9 cellular contexts compared by ENCODE assay signal in the genomic region with DNA sequence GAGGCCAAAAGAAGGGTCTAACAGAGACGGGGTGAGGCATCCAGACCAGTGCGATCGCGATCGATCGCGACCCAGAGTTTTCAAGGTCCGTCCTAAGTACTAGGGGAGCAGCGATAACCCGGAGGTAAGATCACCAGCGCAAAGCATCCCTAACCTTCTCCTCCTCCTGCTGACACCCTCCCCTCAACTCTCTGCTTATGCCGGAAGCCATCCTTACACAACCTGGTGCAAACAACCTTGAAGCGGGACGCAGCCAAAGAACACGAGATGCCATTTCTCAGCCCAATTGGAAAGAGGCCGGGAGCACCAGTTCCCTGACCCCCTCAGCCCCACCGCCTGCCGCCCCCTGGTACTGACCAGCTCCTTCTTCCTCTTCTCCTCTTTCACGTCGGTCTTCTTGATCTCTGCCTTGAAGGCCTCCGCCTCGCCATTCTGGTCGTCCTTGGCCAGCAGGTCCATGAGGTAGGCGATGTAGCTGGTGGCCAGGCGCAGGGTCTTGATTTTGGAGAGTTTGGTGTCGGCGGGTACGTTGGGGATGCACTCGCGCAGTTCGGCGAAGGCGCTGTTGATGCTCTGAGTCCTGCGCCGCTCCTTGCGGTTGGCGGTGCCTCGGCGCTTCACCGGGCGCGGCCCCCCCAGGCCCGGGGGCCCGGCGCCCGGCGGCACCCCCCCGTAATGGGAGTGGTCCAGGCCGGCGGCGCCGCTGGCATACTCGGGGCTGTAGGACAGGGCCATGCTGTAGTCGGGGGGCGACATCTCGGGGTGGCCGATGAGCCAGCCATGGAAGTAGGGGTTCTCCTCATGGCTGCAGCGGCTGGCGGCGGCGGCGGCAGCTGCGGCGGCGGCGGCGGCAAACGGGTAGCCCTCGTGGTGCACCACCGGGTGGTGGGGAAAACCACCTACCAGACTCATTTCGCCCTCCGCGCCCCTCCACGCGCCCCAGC. TPM values are rescaled to one million over a fixed set of nuclear protein-coding genes. Genes with fewer than 3 reads are reported as not detected.
DNase-seq lines count a peak whose midpoint lies in the region; ATAC-seq and TF ChIP-seq lines count a peak whose summit lies in the region.
"Had no signal": no experiment of that assay in that cellular context is flagged by ENCODE, and none has a peak within 500 bp of the region (broad histone marks: within the 10 kb centered on the region; RNA-seq: fewer than 3 reads in every experiment).

No MANE protein-coding gene starts in this region.

- H3K27me3 Mint-ChIP-seq in WTC11 (ENCODE audit: low read depth) = peaks cover 99% of the 10 kb centered on the region
- peaks cover 80 to 92% of the 10 kb centered on the region in 2 donors for H3K27me3 Mint-ChIP-seq in stimulated activated naive B cell treated with anti-CD40 and anti-IgM and Interleukin-4, amounts not matched to agents 10 μg/mL and 1 μg/mL and 100 μg/mL, for 72 hours

- POLR2A ChIA-PET in WTC11 (lab: Charles Lee) = interaction anchor here (0.8 to 2.3 kb wide), 2 partner anchors 11 to 28 kb away, joined by 3 to 7 read pairs; no protein-coding TSS in a partner anchor

- peak; percentile 13 to 20 for DNase-seq in NCI-H2081 (lab: John Stamatoyannopoulos, UW)
- no peak for DNase-seq in NCI-H2081 treated with DMSO at 0.1 percent for 48 hours (lab: John Stamatoyannopoulos, UW)
- peak; percentile 49 for DNase-seq in WTC11 (ENCODE audit: low spot score)
- peak; percentile 62 for DNase-seq in left ventricle myocardium superior
- no peak for DNase-seq in stimulated activated naive B cell treated with anti-CD40 and anti-IgM and Interleukin-4, amounts not matched to agents 10 μg/mL and 1 μg/mL and 100 μg/mL, for 72 hours
- no peak for DNase-seq in DMS153 (lab: John Stamatoyannopoulos, UW)
- DNase-seq in NOMO-1 (lab: John Stamatoyannopoulos, UW; ENCODE audit: unreplicated experiment in 2 of 2) = no peak
- DNase-seq: NCI-H187 had no signal

- peaks cover 66% of the 10 kb centered on the region for H3K4me1 Mint-ChIP-seq in WTC11
- H3K4me1 Mint-ChIP-seq in stimulated activated naive B cell treated with anti-CD40 and anti-IgM and Interleukin-4, amounts not matched to agents 10 μg/mL and 1 μg/mL and 100 μg/mL, for 72 hours = peaks cover 5 to 26% of the 10 kb centered on the region in 2 donors

- ATAC-seq in WTC11 (peak; percentile 3), left ventricle myocardium superior (peak; percentile 22), HG03457 (IDR thresholded peaks at IDR 0.05; ENCODE audit: unreplicated experiment) (no peak)
- ATAC-seq in stimulated activated naive B cell treated with anti-CD40 and anti-IgM and Interleukin-4, amounts not matched to agents 10 μg/mL and 1 μg/mL and 100 μg/mL, for 72 hours (replicated peaks) = no peak

- H3K4me3 Mint-ChIP-seq in WTC11 = peak overlapping the region; percentile 76
- peak overlapping the region; percentile 53 to 65 for H3K4me3 Mint-ChIP-seq in stimulated activated naive B cell treated with anti-CD40 and anti-IgM and Interleukin-4, amounts not matched to agents 10 μg/mL and 1 μg/mL and 100 μg/mL, for 72 hours

- CTCF ChIA-PET in WTC11 (lab: Charles Lee) = interaction anchor here (1.0 to 2.1 kb wide), 4 partner anchors 10 to 224 kb away, joined by 3 to 8 read pairs (median 4); no protein-coding TSS in a partner anchor

- no peak for TF ChIP-seq CTCF in WTC11 (IDR thresholded peaks at IDR 0.05)

- no peaks in the 10 kb centered on the region for H3K9me3 Mint-ChIP-seq in WTC11
- H3K9me3 Mint-ChIP-seq in stimulated activated naive B cell treated with anti-CD40 and anti-IgM and Interleukin-4, amounts not matched to agents 10 μg/mL and 1 μg/mL and 100 μg/mL, for 72 hours = peaks cover 4 to 9% of the 10 kb centered on the region in 2 donors

- no peaks in the 10 kb centered on the region for H3K36me3 Mint-ChIP-seq in WTC11
- H3K36me3 Mint-ChIP-seq in stimulated activated naive B cell treated with anti-CD40 and anti-IgM and Interleukin-4, amounts not matched to agents 10 μg/mL and 1 μg/mL and 100 μg/mL, for 72 hours = peaks cover 14 to 25% of the 10 kb centered on the region in 2 donors

- no peak overlapping the region for H3K27ac Mint-ChIP-seq in WTC11
- H3K27ac Mint-ChIP-seq in stimulated activated naive B cell treated with anti-CD40 and anti-IgM and Interleukin-4, amounts not matched to agents 10 μg/mL and 1 μg/mL and 100 μg/mL, for 72 hours = peak overlapping the region; percentile 91

- intact Hi-C loops in left ventricle myocardium superior (cut with micrococcal nuclease) = no loop called here

TF ChIP-seq in WTC11, 78 proteins besides CTCF, POLR2A, EP300 and RAD21:
- TF ChIP-seq, protein P1, sequence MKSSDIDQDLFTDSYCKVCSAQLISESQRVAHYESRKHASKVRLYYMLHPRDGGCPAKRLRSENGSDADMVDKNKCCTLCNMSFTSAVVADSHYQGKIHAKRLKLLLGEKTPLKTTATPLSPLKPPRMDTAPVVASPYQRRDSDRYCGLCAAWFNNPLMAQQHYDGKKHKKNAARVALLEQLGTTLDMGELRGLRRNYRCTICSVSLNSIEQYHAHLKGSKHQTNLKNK (CRISPR knock-in tag; IDR thresholded peaks at IDR 0.05) = no peak
- no peak for TF ChIP-seq MXD4 (CRISPR knock-in tag; IDR thresholded peaks at IDR 0.05; ENCODE audit: borderline replicate concordance)
- TF ChIP-seq GTF2I (CRISPR knock-in tag; conservative IDR thresholded peaks at IDR 0.05) = no peak
- TF ChIP-seq MAX (CRISPR knock-in tag; IDR thresholded peaks at IDR 0.05) = no peak
- TF ChIP-seq, protein P2, sequence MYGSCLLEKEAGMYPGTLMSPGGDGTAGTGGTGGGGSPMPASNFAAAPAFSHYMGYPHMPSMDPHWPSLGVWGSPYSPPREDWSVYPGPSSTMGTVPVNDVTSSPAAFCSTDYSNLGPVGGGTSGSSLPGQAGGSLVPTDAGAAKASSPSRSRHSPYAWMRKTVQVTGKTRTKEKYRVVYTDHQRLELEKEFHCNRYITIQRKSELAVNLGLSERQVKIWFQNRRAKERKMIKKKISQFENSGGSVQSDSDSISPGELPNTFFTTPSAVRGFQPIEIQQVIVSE (CRISPR knock-in tag; IDR thresholded peaks at IDR 0.05; ENCODE audit: borderline replicate concordance) = no peak
- TF ChIP-seq CREM (CRISPR knock-in tag; IDR thresholded peaks at IDR 0.05) = no peak
- no peak for TF ChIP-seq ZNF281 (CRISPR knock-in tag; IDR thresholded peaks at IDR 0.05)
- TF ChIP-seq ZNF138 (CRISPR knock-in tag; conservative IDR thresholded peaks at IDR 0.05) = no peak
- TF ChIP-seq KAT7 (CRISPR knock-in tag; IDR thresholded peaks at IDR 0.05; ENCODE audit: borderline replicate concordance) = no peak
- no peak for TF ChIP-seq JAZF1 (CRISPR knock-in tag; IDR thresholded peaks at IDR 0.05)
- TF ChIP-seq ZNF671 (CRISPR knock-in tag; IDR thresholded peaks at IDR 0.05) = no peak
- TF ChIP-seq TEAD4 (CRISPR knock-in tag; IDR thresholded peaks at IDR 0.05) = no peak
- no peak for TF ChIP-seq ZNF512 (CRISPR knock-in tag; IDR thresholded peaks at IDR 0.05; ENCODE audit: borderline replicate concordance)
TF ChIP-seq in WTC11: peak in this region for 0.

RNA-seq across cellular contexts. Expression of gene HAND2, which starts 1.4 kb away (rescaled TPM):
- 0.09 to 0.13 TPM in 2 of 3 replicates, not detected in the other for total RNA-seq in WTC11 (2021)
- total RNA-seq in left ventricle myocardium superior = 180 TPM

Comparison
In these comparisons a context has a peak if more than half of its experiments do, and no peak if none do; other contexts are left out.
1. DNase-seq: peak in NCI-H2081 (2 of 2), WTC11 (single experiment) and left ventricle myocardium superior (single experiment); none in NCI-H2081 treated with DMSO at 0.1 percent for 48 hours (single experiment), stimulated activated naive B cell treated with anti-CD40 and anti-IgM and Interleukin-4, amounts not matched to agents 10 μg/mL and 1 μg/mL and 100 μg/mL, for 72 hours (single experiment), DMS153 (single experiment) and NOMO-1 (0 of 2).
2. ATAC-seq: peak in WTC11 (single experiment) and left ventricle myocardium superior (single experiment); none in stimulated activated naive B cell treated with anti-CD40 and anti-IgM and Interleukin-4, amounts not matched to agents 10 μg/mL and 1 μg/mL and 100 μg/mL, for 72 hours (0 of 2) and HG03457 (single experiment).
3. RNA of gene HAND2, which starts 1.4 kb away (total RNA-seq): 180 TPM in left ventricle myocardium superior (single experiment); 0.09 to 0.13 TPM in WTC11; every median in the first group is over 100 times any median in the second.